Comparison of ENCODE assay signal across 1 cellular context in the genomic region with DNA sequence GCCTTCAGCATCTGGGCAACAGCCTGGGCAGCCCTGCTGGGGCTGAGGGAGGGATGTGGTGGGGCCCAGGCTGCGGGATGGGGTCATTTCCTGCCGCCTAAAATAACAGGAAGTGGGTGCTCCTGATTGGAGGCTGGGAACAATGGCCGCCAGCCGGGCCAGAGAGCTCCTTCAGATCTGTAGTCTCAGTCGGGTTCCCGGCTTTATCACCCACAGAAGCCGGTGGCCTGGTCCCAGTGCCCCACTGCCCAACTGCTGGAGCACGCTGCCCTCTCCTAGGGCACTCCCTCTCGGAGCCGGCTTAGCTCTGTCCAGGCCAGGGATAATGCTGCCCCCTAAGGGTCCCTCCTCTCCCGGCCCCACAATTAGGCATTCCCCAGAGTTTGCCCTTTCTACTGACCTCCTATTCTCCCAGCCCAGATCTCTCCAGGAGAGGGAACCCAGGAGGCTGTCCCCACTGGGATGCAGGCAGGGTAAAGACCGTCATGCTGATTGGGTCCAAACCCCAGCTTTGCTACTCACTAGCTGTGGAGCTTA.
TF ChIP-seq lines count a peak whose summit lies in the region.

No MANE protein-coding gene starts in this region.

TF ChIP-seq in GM12878, 131 proteins besides CTCF, POLR2A, EP300 and RAD21 (continued from another document):
- TF ChIP-seq MLLT1 (IDR thresholded peaks at IDR 0.05) (peak; percentile 31; the same call in 1 of the 2 replicates), PAX5 (IDR thresholded peaks at IDR 0.05; ENCODE audit: borderline replicate concordance, low read depth, low read length) (peak; percentile 46; the same call in 1 of the 2 replicates), GATAD2B (conservative IDR thresholded peaks at IDR 0.05; ENCODE audit: low read depth) (0 out of 2 replicates have a peak, but pooled peaks have one; percentile 14), BACH1 (IDR thresholded peaks at IDR 0.05; ENCODE audit: borderline replicate concordance) (peak; percentile 36; the same call in 1 of the 2 replicates), SMARCA5 (IDR thresholded peaks at IDR 0.05) (no peak; the same call in 1 of the 2 replicates), LARP7 (IDR thresholded peaks at IDR 0.05) (peak; percentile 62; the same call in 1 of the 2 replicates), FOXK2 (IDR thresholded peaks at IDR 0.05) (no peak), RUNX3 (IDR thresholded peaks at IDR 0.05; ENCODE audit: low read length) (peak; percentile 93), NBN (IDR thresholded peaks at IDR 0.05) (0 out of 2 replicates have a peak, but pooled peaks have one; percentile 55), BHLHE40 (IDR thresholded peaks at IDR 0.05; ENCODE audit: borderline replicate concordance in 1 of 2, low read depth in 2 of 2, low read length in 1 of 2) (0 out of 4 replicates have a peak, but pooled peaks of 1 of the 2 experiments have one; percentile 19), GABPA (IDR thresholded peaks at IDR 0.05; ENCODE audit: low read depth) (peak; percentile 88), MTA2 (IDR thresholded peaks at IDR 0.05; ENCODE audit: low read depth) (peak; percentile 57; the same call in 1 of the 2 replicates), POLR2AphosphoS5 (IDR thresholded peaks at IDR 0.05; ENCODE audit: low read length) (peak; percentile 71; the same call in 1 of the 2 replicates), BMI1 (IDR thresholded peaks at IDR 0.05; ENCODE audit: borderline replicate concordance) (no peak), ZBTB40 (IDR thresholded peaks at IDR 0.05; ENCODE audit: borderline replicate concordance) (peak; percentile 84), EGR1 (IDR thresholded peaks at IDR 0.05; ENCODE audit: borderline replicate concordance in 1 of 2, low read depth in 2 of 2, low read length in 2 of 2) (no peak), JUND (IDR thresholded peaks at IDR 0.05; ENCODE audit: low read depth, low read length) (0 out of 2 replicates have a peak, but pooled peaks have one; percentile 26), ZBED1 (IDR thresholded peaks at IDR 0.05; ENCODE audit: borderline replicate concordance) (peak; percentile 35; the same call in 1 of the 2 replicates), IKZF1 (conservative IDR thresholded peaks at IDR 0.05) (peak; percentile 94), NR2C2 (IDR thresholded peaks at IDR 0.05; ENCODE audit: borderline replicate concordance, control insufficient read depth, insufficient read length, low read depth) (no peak), MEF2B (IDR thresholded peaks at IDR 0.05; ENCODE audit: partially characterized antibody, poor library complexity, severe bottlenecking) (no peak), TARDBP (IDR thresholded peaks at IDR 0.05; ENCODE audit: borderline replicate concordance) (no peak), CHD2 (IDR thresholded peaks at IDR 0.05; ENCODE audit: borderline replicate concordance, low read depth, low read length) (peak; percentile 27; the same call in 1 of the 2 replicates), CEBPB (IDR thresholded peaks at IDR 0.05; ENCODE audit: borderline replicate concordance in 1 of 2, low read depth in 2 of 2, low read length in 2 of 2) (no peak)
- TF ChIP-seq, protein P1, sequence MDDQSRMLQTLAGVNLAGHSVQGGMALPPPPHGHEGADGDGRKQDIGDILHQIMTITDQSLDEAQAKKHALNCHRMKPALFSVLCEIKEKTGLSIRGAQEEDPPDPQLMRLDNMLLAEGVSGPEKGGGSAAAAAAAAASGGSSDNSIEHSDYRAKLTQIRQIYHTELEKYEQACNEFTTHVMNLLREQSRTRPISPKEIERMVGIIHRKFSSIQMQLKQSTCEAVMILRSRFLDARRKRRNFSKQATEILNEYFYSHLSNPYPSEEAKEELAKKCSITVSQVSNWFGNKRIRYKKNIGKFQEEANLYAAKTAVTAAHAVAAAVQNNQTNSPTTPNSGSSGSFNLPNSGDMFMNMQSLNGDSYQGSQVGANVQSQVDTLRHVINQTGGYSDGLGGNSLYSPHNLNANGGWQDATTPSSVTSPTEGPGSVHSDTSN (IDR thresholded peaks at IDR 0.05; ENCODE audit: insufficient replicate concordance, low read depth, low read length): no peak
- TF ChIP-seq, protein P2, sequence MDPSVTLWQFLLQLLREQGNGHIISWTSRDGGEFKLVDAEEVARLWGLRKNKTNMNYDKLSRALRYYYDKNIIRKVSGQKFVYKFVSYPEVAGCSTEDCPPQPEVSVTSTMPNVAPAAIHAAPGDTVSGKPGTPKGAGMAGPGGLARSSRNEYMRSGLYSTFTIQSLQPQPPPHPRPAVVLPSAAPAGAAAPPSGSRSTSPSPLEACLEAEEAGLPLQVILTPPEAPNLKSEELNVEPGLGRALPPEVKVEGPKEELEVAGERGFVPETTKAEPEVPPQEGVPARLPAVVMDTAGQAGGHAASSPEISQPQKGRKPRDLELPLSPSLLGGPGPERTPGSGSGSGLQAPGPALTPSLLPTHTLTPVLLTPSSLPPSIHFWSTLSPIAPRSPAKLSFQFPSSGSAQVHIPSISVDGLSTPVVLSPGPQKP (IDR thresholded peaks at IDR 0.05; ENCODE audit: low read depth, low read length): 0 out of 2 replicates have a peak, but pooled peaks have one; percentile 19
- TF ChIP-seq, protein P3, sequence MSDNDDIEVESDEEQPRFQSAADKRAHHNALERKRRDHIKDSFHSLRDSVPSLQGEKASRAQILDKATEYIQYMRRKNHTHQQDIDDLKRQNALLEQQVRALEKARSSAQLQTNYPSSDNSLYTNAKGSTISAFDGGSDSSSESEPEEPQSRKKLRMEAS (IDR thresholded peaks at IDR 0.05; ENCODE audit: low read depth, low read length): peak; percentile 11; the same call in 1 of the 2 replicates
